8 cellular contexts compared by ENCODE assay signal in the genomic region with DNA sequence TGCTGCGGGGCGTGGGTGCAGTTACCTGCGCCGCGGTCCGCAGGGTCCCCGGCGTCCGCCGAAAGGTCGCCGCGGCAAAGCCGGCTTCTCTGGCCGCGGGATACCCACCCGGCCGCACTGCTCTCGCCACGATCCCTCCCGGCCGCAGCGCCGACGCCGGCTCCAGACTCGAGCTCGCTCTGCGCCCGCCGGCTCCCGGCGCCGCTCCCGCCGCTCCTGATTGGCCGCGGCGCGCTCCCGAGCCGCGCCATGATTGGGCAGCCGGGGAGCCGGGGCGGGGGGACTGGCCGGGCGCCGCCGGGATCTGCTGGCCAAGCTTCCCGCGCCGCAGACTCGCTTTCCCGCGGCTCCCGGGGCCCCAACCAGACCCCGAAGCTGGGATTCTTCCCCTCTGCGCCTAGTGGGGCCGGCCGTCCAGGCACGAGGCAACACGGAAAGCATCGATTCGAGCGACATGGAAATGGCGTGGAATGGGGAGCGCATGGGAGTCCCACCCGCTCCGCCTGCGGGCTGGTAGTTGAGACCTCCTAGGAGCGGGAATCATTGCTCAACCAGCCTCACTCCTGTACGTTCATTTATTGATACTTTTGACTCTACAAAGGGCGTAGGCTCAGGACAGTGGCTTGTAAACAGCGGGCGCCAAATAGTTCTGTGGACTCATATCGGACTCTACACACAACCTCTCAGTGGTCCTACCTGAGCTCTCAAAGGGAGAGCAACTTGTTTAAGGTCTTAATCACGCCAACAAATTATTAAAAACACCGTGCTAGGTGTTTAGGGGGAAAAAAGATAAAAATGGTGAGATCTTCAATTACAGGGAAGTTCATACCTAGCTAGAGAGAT. TPM values are rescaled to one million over a fixed set of nuclear protein-coding genes. Genes with fewer than 3 reads are reported as not detected.
A peak's percentile ranks its signal among the peaks of the same experiment; 100 is the strongest.
DNase-seq lines count a peak whose midpoint lies in the region; ATAC-seq lines count a peak whose summit lies in the region.

No MANE protein-coding gene starts in this region.

- peaks cover 14% of the 10 kb centered on the region for H3K4me1 ChIP-seq in mesenchymal stem cell (ENCODE audit: control insufficient read depth, insufficient read depth, low read depth, low read length)

- whole genome bisulfite sequencing in mesenchymal stem cell: under 1% methylated on average over 69 of the region's 79 CpGs

- no peak overlapping the region for H3K18ac ChIP-seq in mesenchymal stem cell (ENCODE audit: low read depth in 1 of 2, low read length in 2 of 2)

- no peak overlapping the region for H3K4ac ChIP-seq in mesenchymal stem cell (ENCODE audit: low read depth in 1 of 2, low read length in 2 of 2)

- H3K14ac ChIP-seq in mesenchymal stem cell (ENCODE audit: low read length in 2 of 2): no peak overlapping the region

- H3K9me3 ChIP-seq in mesenchymal stem cell (ENCODE audit: control insufficient read depth, low read length): no peaks in the 10 kb centered on the region

- H2BK5ac ChIP-seq in mesenchymal stem cell (ENCODE audit: low read depth, low read length, poor library complexity, severe bottlenecking): no peak overlapping the region

- H3K36me3 ChIP-seq in mesenchymal stem cell (ENCODE audit: control insufficient read depth in 1 of 2, insufficient read depth in 2 of 2, low read depth in 1 of 2, low read length in 2 of 2): no peaks in the 10 kb centered on the region

- H4K91ac ChIP-seq in mesenchymal stem cell (ENCODE audit: low read length): no peak overlapping the region

- H2BK12ac ChIP-seq in mesenchymal stem cell (ENCODE audit: low read length in 2 of 2): no peak overlapping the region

- H3K9ac ChIP-seq in mesenchymal stem cell (ENCODE audit: low read length): peak overlapping the region; percentile 61

- ATAC-seq in GM18867 (IDR thresholded peaks at IDR 0.05; ENCODE audit: unreplicated experiment) (peak; percentile 70), HG03103 (IDR thresholded peaks at IDR 0.05; ENCODE audit: low read depth, unreplicated experiment) (peak; percentile 58)

- H2AK5ac ChIP-seq in mesenchymal stem cell (ENCODE audit: low read length, severe bottlenecking): no peak overlapping the region

- H2BK120ac ChIP-seq in mesenchymal stem cell (ENCODE audit: low read depth, low read length): no peak overlapping the region

- H3K27me3 ChIP-seq in mesenchymal stem cell (ENCODE audit: control insufficient read depth in 1 of 2, insufficient read depth in 1 of 2, low read length in 2 of 2): peaks cover 43 to 75% of the 10 kb centered on the region in 2 experiments

- H2BK15ac ChIP-seq in mesenchymal stem cell (ENCODE audit: low read depth, poor library complexity, severe bottlenecking): peak overlapping the region; percentile 36

- peak overlapping the region; percentile 60 for H3K4me2 ChIP-seq in mesenchymal stem cell (ENCODE audit: low read length, poor library complexity, severe bottlenecking)

- no peak overlapping the region for H3K23ac ChIP-seq in mesenchymal stem cell (ENCODE audit: low read length in 2 of 2)

- H4K8ac ChIP-seq in mesenchymal stem cell (ENCODE audit: low read length): no peak overlapping the region

- peak overlapping the region; percentile 49 to 77 for H3K4me3 ChIP-seq in mesenchymal stem cell (ENCODE audit: insufficient read depth in 1 of 2, low read depth in 1 of 2, low read length in 2 of 2)

- DNase-seq in AG08395 (ENCODE audit: low spot score): peak; percentile 94
- peak; percentile 54 to 92 for DNase-seq in NCI-H446 (lab: John Stamatoyannopoulos, UW)
- DNase-seq in activated CD8-positive, alpha-beta memory T cell treated with anti-CD3 and anti-CD28 coated beads for 24 hours: peak; percentile 71
- peak; percentile 76 for DNase-seq in epidermal melanocyte (ENCODE audit: insufficient read length, low spot score)
- peak; percentile 54 for DNase-seq in mesenchymal stem cell
- DNase-seq in stimulated activated CD8-positive, alpha-beta memory T cell treated with anti-CD3 and anti-CD28 coated beads, Interleukin-2, amount 100 ng/mL, for 48 hours (ENCODE audit: low read depth in 2 of 2): peak; percentile 27 to 28

- peak overlapping the region; percentile 15 for H2AFZ ChIP-seq in mesenchymal stem cell (ENCODE audit: low read depth, low read length)

- no peaks in the 10 kb centered on the region for H3K79me1 ChIP-seq in mesenchymal stem cell (replicated peaks; ENCODE audit: low read length, poor library complexity, severe bottlenecking)

- H3K27ac ChIP-seq in mesenchymal stem cell (ENCODE audit: low read length, poor library complexity, severe bottlenecking): no peak overlapping the region

RNA-seq across cellular contexts. Expression of a gene that starts 36.4 kb away (rescaled TPM):
- not detected for polyA plus RNA-seq in mesenchymal stem cell (2013, experiment 1 of 2)
- polyA plus RNA-seq in mesenchymal stem cell (2013, experiment 2 of 2): not detected

Comparison
In these comparisons a context has a peak if more than half of its experiments do, and no peak if none do; other contexts are left out.
1. DNase-seq: peak in every context shown above with its lines; median percentile 94 in AG08395; 76 in epidermal melanocyte; 73 in NCI-H446; 71 in activated CD8-positive, alpha-beta memory T cell treated with anti-CD3 and anti-CD28 coated beads for 24 hours; 54 in mesenchymal stem cell; 28 in stimulated activated CD8-positive, alpha-beta memory T cell treated with anti-CD3 and anti-CD28 coated beads, Interleukin-2, amount 100 ng/mL, for 48 hours.